ENCODE assay signal across 8 cellular contexts in the genomic region with DNA sequence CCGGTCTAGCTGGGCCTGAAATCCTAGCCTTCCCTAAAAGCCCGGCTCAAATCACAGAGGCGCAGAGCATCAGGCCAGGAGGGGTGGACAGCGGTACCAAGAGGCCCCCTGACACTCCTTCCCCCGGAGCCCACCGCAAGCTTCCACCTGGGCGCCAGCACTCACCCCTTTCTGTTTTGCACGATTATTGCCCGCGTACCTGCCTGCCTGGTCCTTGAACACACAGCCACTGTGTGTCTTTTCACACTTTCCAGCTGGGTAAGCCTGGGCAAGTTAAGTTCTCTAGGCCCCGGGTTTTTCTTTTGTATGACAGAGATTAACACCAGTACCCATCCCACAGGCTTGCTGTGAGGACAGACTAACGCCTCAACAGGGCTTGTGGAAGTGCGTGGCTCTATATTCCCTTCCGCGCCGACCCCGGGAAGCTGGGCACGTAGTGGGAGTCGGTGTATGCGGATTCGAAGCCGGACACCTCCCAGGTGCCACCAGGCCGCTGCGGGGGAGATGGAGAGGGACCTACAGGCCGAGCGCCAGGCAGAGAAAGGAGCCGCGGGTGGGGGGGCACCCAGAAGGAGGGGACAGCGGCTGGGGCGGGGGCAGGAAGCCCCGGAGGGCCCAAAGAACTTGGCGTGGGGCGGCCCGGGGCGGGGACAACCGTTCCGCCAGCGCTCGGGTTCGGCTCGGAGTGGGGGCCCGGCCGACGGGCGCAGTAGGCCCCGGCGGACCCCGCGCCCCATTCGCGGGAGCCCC. TPM values are rescaled to one million over a fixed set of nuclear protein-coding genes. Genes with fewer than 3 reads are reported as not detected.
DNase-seq lines count a peak whose midpoint lies in the region; ATAC-seq and TF ChIP-seq lines count a peak whose summit lies in the region.

No MANE protein-coding gene starts in this region.

- H3K27ac ChIP-seq in lung (ENCODE audit: low read depth in 1 of 2, low read length in 1 of 2), result peak overlapping the region; percentile 86 to 91

- H3K4me1 ChIP-seq in lung (ENCODE audit: control insufficient read depth in 2 of 2, insufficient read depth in 2 of 2, low read length in 2 of 2), result peaks cover 0 to 5% of the 10 kb centered on the region in 2 donors

- H3K4me3 ChIP-seq in lung, result peak overlapping the region; percentile 88

- no peaks in the 10 kb centered on the region for H3K9me3 Mint-ChIP-seq in dendritic cell treated with granulocyte-macrophage colony-stimulating factor and Interleukin-4, amounts not matched to agents 40 ng/mL and 50 ng/mL, for 4 days

- DNase-seq in D341Med (ENCODE audit: low spot score) (peak; percentile 64), HuH-7 (ENCODE audit: low spot score) (peak; percentile 50), lung (ENCODE audit: low spot score) (peak; percentile 48), DMS153 (lab: John Stamatoyannopoulos, UW) (no peak)
- DNase-seq in activated CD4-positive, alpha-beta T cell treated with anti-CD3 and anti-CD28 coated beads for 4 hours, result peak; percentile 47 to 57
- peak; percentile 23 to 37 for DNase-seq in stimulated activated CD8-positive, alpha-beta memory T cell treated with anti-CD3 and anti-CD28 coated beads, Interleukin-15, amount 100 ng/mL, for 4 hours (ENCODE audit: low read depth in 2 of 2)

- no peaks in the 10 kb centered on the region for H3K27me3 ChIP-seq in lung (ENCODE audit: control insufficient read depth, insufficient read depth)

- H3K27ac Mint-ChIP-seq in dendritic cell treated with granulocyte-macrophage colony-stimulating factor and Interleukin-4, amounts not matched to agents 40 ng/mL and 50 ng/mL, for 4 days, result peak overlapping the region; percentile 97

- H3K36me3 ChIP-seq in lung (ENCODE audit: control insufficient read depth in 2 of 2, insufficient read depth in 2 of 2, low read length in 2 of 2), result peaks cover 8 to 17% of the 10 kb centered on the region in 2 donors

- H3K27me3 Mint-ChIP-seq in dendritic cell treated with granulocyte-macrophage colony-stimulating factor and Interleukin-4, amounts not matched to agents 40 ng/mL and 50 ng/mL, for 4 days, result peaks cover 2% of the 10 kb centered on the region

- TF ChIP-seq CTCF in lung (IDR thresholded peaks at IDR 0.05; ENCODE audit: control extremely low read depth, extremely low read depth), result no peak

- intact Hi-C loops in dendritic cell treated with granulocyte-macrophage colony-stimulating factor and Interleukin-4, amounts not matched to agents 40 ng/mL and 50 ng/mL, for 4 days (cut with micrococcal nuclease), result loop anchor here (5.0 kb wide), 2 partner anchors 35 to 350 kb away; a partner anchor contains a TSS

- H3K36me3 Mint-ChIP-seq in dendritic cell treated with granulocyte-macrophage colony-stimulating factor and Interleukin-4, amounts not matched to agents 40 ng/mL and 50 ng/mL, for 4 days (ENCODE audit: low read depth), result peaks cover 38% of the 10 kb centered on the region

- ATAC-seq in GM21515 (IDR thresholded peaks at IDR 0.05; ENCODE audit: unreplicated experiment) (peak; percentile 41), lung (ENCODE audit: insufficient read depth, low FRiP score) (peak; percentile 27)

- peak overlapping the region; percentile 97 for H3K4me3 Mint-ChIP-seq in dendritic cell treated with granulocyte-macrophage colony-stimulating factor and Interleukin-4, amounts not matched to agents 40 ng/mL and 50 ng/mL, for 4 days

- 3 to 6% methylated on average over 39 to 51 of the region's 51 CpGs for WGBS in lung, 2 donors

- no peaks in the 10 kb centered on the region for H3K9me3 ChIP-seq in lung (ENCODE audit: control insufficient read depth in 2 of 2, insufficient read depth in 1 of 2, low read length in 1 of 2)

- peaks cover 44% of the 10 kb centered on the region for H3K4me1 Mint-ChIP-seq in dendritic cell treated with granulocyte-macrophage colony-stimulating factor and Interleukin-4, amounts not matched to agents 40 ng/mL and 50 ng/mL, for 4 days (ENCODE audit: low read depth)

RNA-seq across cellular contexts. Expression of a gene that starts 0.8 kb away (rescaled TPM):
- 10 to 100 TPM; 16.4 to 25.1 TPM for total RNA-seq in lung
- polyA plus RNA-seq in lung, result 10 to 100 TPM in 1 of 2 donors, 1 to 10 TPM in 1; 8.9 to 17.8 TPM

RNA-seq across cellular contexts. Expression of a gene that starts 36.0 kb away (rescaled TPM):
- 10 to 100 TPM in 1 of 2 donors, 1 to 10 TPM in 1; 7.6 to 12.3 TPM for total RNA-seq in lung
- 1 to 10 TPM; 7.8 to 9.4 TPM for polyA plus RNA-seq in lung
